Comparison of ENCODE assay signal across 15 cellular contexts in the genomic region with DNA sequence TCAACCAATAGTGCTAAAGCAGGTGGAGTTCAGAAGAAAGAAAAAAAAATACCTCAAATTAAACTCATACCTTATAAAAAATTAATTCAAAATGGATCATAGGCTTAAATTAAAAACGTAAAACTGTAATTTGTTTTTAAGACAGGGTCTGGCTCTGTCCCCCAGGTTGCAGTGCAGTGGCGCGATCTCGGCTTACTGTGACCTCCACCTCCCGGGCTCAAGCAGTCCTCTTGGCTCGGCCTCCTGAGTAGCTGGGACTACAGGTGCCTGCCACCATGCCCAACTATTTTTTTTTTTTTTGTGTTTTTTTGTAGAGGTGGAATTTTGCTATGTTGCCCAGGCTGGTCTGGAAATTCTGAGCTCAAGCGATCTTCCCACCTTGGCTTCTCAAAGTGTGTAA.
"Had no signal": no experiment of that assay in that cellular context is flagged by ENCODE, and none has a peak within 500 bp of the region (broad histone marks: within the 10 kb centered on the region; RNA-seq: fewer than 3 reads in every experiment).

No MANE protein-coding gene starts in this region.

- H3K4me1 Mint-ChIP-seq: activated B cell treated with CpG ODN at 0.5 μM for 24 hours; activated CD4-positive, alpha-beta memory T cell treated with anti-CD3 and anti-CD28 coated beads, Interleukin-2, amount 10 ng/mL, durations not matched to agents 7 days and 5 days; activated CD4-positive, alpha-beta T cell treated with anti-CD3 and anti-CD28 coated beads for 36 hours; activated CD4-positive, alpha-beta T cell treated with anti-CD3 and anti-CD28 coated beads, Interleukin-2, amount 10 ng/mL, durations not matched to agents 24 days and 14 days; activated CD4-positive, alpha-beta T cell treated with anti-CD3 and anti-CD28 coated beads, Interleukin-2, amount 10 ng/mL, durations not matched to agents 7 days and 5 days; activated CD8-positive, alpha-beta memory T cell treated with anti-CD3 and anti-CD28 coated beads, Interleukin-2, amount 10 ng/mL, durations not matched to agents 7 days and 5 days; T-cell; T-helper 17 cell had no signal

- H3K27me3 Mint-ChIP-seq: activated B cell treated with CpG ODN at 0.5 μM for 24 hours; activated CD4-positive, alpha-beta memory T cell treated with anti-CD3 and anti-CD28 coated beads for 36 hours; activated CD4-positive, alpha-beta memory T cell treated with anti-CD3 and anti-CD28 coated beads, Interleukin-2, amount 10 ng/mL, durations not matched to agents 7 days and 5 days; activated CD4-positive, alpha-beta T cell treated with anti-CD3 and anti-CD28 coated beads for 36 hours; activated CD4-positive, alpha-beta T cell treated with anti-CD3 and anti-CD28 coated beads, Interleukin-2, amount 10 ng/mL, durations not matched to agents 24 days and 14 days; activated CD4-positive, alpha-beta T cell treated with anti-CD3 and anti-CD28 coated beads, Interleukin-2, amount 10 ng/mL, durations not matched to agents 7 days and 5 days; activated CD8-positive, alpha-beta memory T cell treated with anti-CD3 and anti-CD28 coated beads, Interleukin-2, amount 10 ng/mL, durations not matched to agents 7 days and 5 days; activated CD8-positive, alpha-beta T cell treated with anti-CD3 and anti-CD28 coated beads for 36 hours; T-cell; T-helper 17 cell had no signal

- H3K36me3 Mint-ChIP-seq: activated CD4-positive, alpha-beta memory T cell treated with anti-CD3 and anti-CD28 coated beads for 36 hours; activated CD8-positive, alpha-beta memory T cell treated with anti-CD3 and anti-CD28 coated beads, Interleukin-2, amount 10 ng/mL, durations not matched to agents 7 days and 5 days; T-cell; WTC11 had no signal

- H3K4me3 Mint-ChIP-seq: activated B cell treated with CpG ODN at 0.5 μM for 24 hours; activated CD4-positive, alpha-beta memory T cell treated with anti-CD3 and anti-CD28 coated beads for 36 hours; activated CD4-positive, alpha-beta memory T cell treated with anti-CD3 and anti-CD28 coated beads, Interleukin-2, amount 10 ng/mL, durations not matched to agents 7 days and 5 days; activated CD4-positive, alpha-beta T cell treated with anti-CD3 and anti-CD28 coated beads for 36 hours; activated CD4-positive, alpha-beta T cell treated with anti-CD3 and anti-CD28 coated beads, Interleukin-2, amount 10 ng/mL, durations not matched to agents 24 days and 14 days; activated CD4-positive, alpha-beta T cell treated with anti-CD3 and anti-CD28 coated beads, Interleukin-2, amount 10 ng/mL, durations not matched to agents 7 days and 5 days; activated CD8-positive, alpha-beta memory T cell treated with anti-CD3 and anti-CD28 coated beads, Interleukin-2, amount 10 ng/mL, durations not matched to agents 7 days and 5 days; activated CD8-positive, alpha-beta T cell treated with anti-CD3 and anti-CD28 coated beads for 36 hours; activated CD8-positive, alpha-beta T cell treated with anti-CD3 and anti-CD28 coated beads, Interleukin-2, amount 10 ng/mL, durations not matched to agents 7 days and 5 days; T-cell; T-helper 1 cell treated with Interleukin-12 subunit alpha and Interleukin-12 subunit beta and Interleukin-4 antibody, amounts not matched to agents 30 μg/mL and 1 μg/mL, for 36 hours; T-helper 17 cell; T-helper 2 cell treated with Interferon-gamma antibody and Interleukin-4, amounts not matched to agents 5 μg/mL and 100 μg/mL, for 36 hours; WTC11 had no signal

- H3K9me3 Mint-ChIP-seq: activated CD4-positive, alpha-beta memory T cell treated with anti-CD3 and anti-CD28 coated beads, Interleukin-2, amount 10 ng/mL, durations not matched to agents 7 days and 5 days; activated CD4-positive, alpha-beta T cell treated with anti-CD3 and anti-CD28 coated beads, Interleukin-2, amount 10 ng/mL, durations not matched to agents 24 days and 14 days; activated CD4-positive, alpha-beta T cell treated with anti-CD3 and anti-CD28 coated beads, Interleukin-2, amount 10 ng/mL, durations not matched to agents 7 days and 5 days; activated CD8-positive, alpha-beta T cell treated with anti-CD3 and anti-CD28 coated beads for 36 hours; T-helper 1 cell treated with Interleukin-12 subunit alpha and Interleukin-12 subunit beta and Interleukin-4 antibody, amounts not matched to agents 30 μg/mL and 1 μg/mL, for 36 hours; T-helper 2 cell treated with Interferon-gamma antibody and Interleukin-4, amounts not matched to agents 5 μg/mL and 100 μg/mL, for 36 hours had no signal

- ATAC-seq: activated CD4-positive, alpha-beta T cell treated with anti-CD3 and anti-CD28 coated beads for 36 hours; activated CD4-positive, CD25-positive, alpha-beta regulatory T cell treated with anti-CD3 and anti-CD28 coated beads, Interleukin-2, amount 50 U/mL, for 24 hours; activated CD8-positive, alpha-beta memory T cell treated with anti-CD3 and anti-CD28 coated beads, Interleukin-2, amount 10 ng/mL, durations not matched to agents 7 days and 5 days; activated CD8-positive, alpha-beta T cell treated with anti-CD3 and anti-CD28 coated beads for 36 hours; activated CD8-positive, alpha-beta T cell treated with anti-CD3 and anti-CD28 coated beads, Interleukin-2, amount 10 ng/mL, durations not matched to agents 7 days and 5 days; T-cell; T-helper 17 cell; WTC11 had no signal

- H3K27ac Mint-ChIP-seq: activated B cell treated with CpG ODN at 0.5 μM for 24 hours; activated CD4-positive, alpha-beta memory T cell treated with anti-CD3 and anti-CD28 coated beads for 36 hours; activated CD4-positive, alpha-beta memory T cell treated with anti-CD3 and anti-CD28 coated beads, Interleukin-2, amount 10 ng/mL, durations not matched to agents 7 days and 5 days; activated CD4-positive, alpha-beta T cell treated with anti-CD3 and anti-CD28 coated beads for 36 hours; activated CD4-positive, alpha-beta T cell treated with anti-CD3 and anti-CD28 coated beads, Interleukin-2, amount 10 ng/mL, durations not matched to agents 24 days and 14 days; activated CD4-positive, alpha-beta T cell treated with anti-CD3 and anti-CD28 coated beads, Interleukin-2, amount 10 ng/mL, durations not matched to agents 7 days and 5 days; activated CD8-positive, alpha-beta memory T cell treated with anti-CD3 and anti-CD28 coated beads, Interleukin-2, amount 10 ng/mL, durations not matched to agents 7 days and 5 days; activated CD8-positive, alpha-beta T cell treated with anti-CD3 and anti-CD28 coated beads for 36 hours; activated CD8-positive, alpha-beta T cell treated with anti-CD3 and anti-CD28 coated beads, Interleukin-2, amount 10 ng/mL, durations not matched to agents 7 days and 5 days; T-cell; T-helper 1 cell treated with Interleukin-12 subunit alpha and Interleukin-12 subunit beta and Interleukin-4 antibody, amounts not matched to agents 30 μg/mL and 1 μg/mL, for 36 hours; T-helper 17 cell; T-helper 2 cell treated with Interferon-gamma antibody and Interleukin-4, amounts not matched to agents 5 μg/mL and 100 μg/mL, for 36 hours; WTC11 had no signal
